ENCODE assay signal across 21 cellular contexts in the genomic region with DNA sequence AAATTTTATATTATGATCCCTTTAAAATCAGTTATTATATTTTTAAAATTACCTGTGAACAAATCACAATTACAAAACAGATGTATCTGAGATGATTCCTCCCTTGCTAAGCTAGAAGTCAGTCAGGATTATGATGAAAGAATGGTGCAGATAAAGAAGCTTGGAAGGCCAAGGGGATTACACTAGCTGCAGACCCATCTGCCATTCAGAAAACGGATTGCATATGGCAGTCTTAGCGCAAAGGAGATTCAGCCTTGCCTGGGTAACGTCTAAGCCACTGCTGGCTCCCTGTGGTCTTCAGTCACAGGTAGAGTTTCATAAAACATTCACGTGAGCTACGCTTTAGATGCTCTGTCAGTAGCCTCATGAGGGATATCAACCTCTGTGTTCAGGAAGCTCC.
A peak's percentile ranks its signal among the peaks of the same experiment; 100 is the strongest.
DNase-seq lines count a peak whose midpoint lies in the region; ATAC-seq, FAIRE-seq and TF ChIP-seq lines count a peak whose summit lies in the region.
"Had no signal": no experiment of that assay in that cellular context is flagged by ENCODE, and none has a peak within 500 bp of the region (broad histone marks: within the 10 kb centered on the region; RNA-seq: fewer than 3 reads in every experiment).

No MANE protein-coding gene starts in this region.

- H2BK120ac ChIP-seq in neuronal stem cell (ENCODE audit: low read depth, low read length), result no peak overlapping the region

- peak overlapping the region; percentile 95 for H4K8ac ChIP-seq in neuronal stem cell (ENCODE audit: low read depth, low read length)

- no peak overlapping the region for H3K23ac ChIP-seq in neuronal stem cell (ENCODE audit: low read depth, low read length, poor library complexity)

- no peak overlapping the region for H3K4ac ChIP-seq in neuronal stem cell (ENCODE audit: low read length)

- peaks cover 4 to 6% of the 10 kb centered on the region in 2 donors for H3K4me1 ChIP-seq in neuronal stem cell (ENCODE audit: control insufficient read depth in 2 of 2, insufficient read depth in 1 of 2, low read depth in 1 of 2, low read length in 2 of 2)
- H3K4me1 ChIP-seq: A549; BE2C; BLaER1 treated with 17β-estradiol and CSF1 and Interleukin-3, amounts not matched to agents 10 nM and 100 nM had no signal

- no peak for TF ChIP-seq CTCF in D721Med (IDR thresholded peaks at IDR 0.05; ENCODE audit: insufficient read depth, missing control alignments)

- H3K4me3 ChIP-seq in neuronal stem cell (ENCODE audit: low read length in 2 of 2), result no peak overlapping the region
- H3K4me3 ChIP-seq: A549; BLaER1 treated with 17β-estradiol and CSF1 and Interleukin-3, amounts not matched to agents 10 nM and 100 nM had no signal

- no peak overlapping the region for H3K18ac ChIP-seq in neuronal stem cell (ENCODE audit: low read length)

- H3K14ac ChIP-seq in neuronal stem cell (ENCODE audit: low read length), result no peak overlapping the region

- intact Hi-C loops in left cardiac atrium (cut with DNase I), result no loop called here

- DNase-seq in D721Med (ENCODE audit: insufficient read length, low spot score) (peak; percentile 56), NCI-H82 (lab: John Stamatoyannopoulos, UW) (peak; percentile 96), neuronal stem cell (ENCODE audit: low spot score) (no peak), left cardiac atrium (no peak)
- DNase-seq: 8988T; ACHN; AML-193; BE2C; CD4-positive, alpha-beta T cell; CD8-positive, alpha-beta memory T cell; DMS153; DND-41; GOT3; HCEC 1CT had no signal

- no peaks in the 10 kb centered on the region for H3K9me3 ChIP-seq in neuronal stem cell (replicated peaks in 1 of 2; ENCODE audit: control insufficient read depth in 2 of 2, insufficient read depth in 1 of 2, low read depth in 1 of 2, low read length in 2 of 2)
- H3K9me3 ChIP-seq: A549; BE2C; BLaER1 treated with 17β-estradiol and CSF1 and Interleukin-3, amounts not matched to agents 10 nM and 100 nM had no signal

- H3K27ac ChIP-seq in neuronal stem cell (replicated peaks; ENCODE audit: low read length), result no peak overlapping the region
- H3K27ac ChIP-seq: A549; BLaER1 treated with 17β-estradiol and CSF1 and Interleukin-3, amounts not matched to agents 10 nM and 100 nM had no signal

- H3K36me3 ChIP-seq in neuronal stem cell (replicated peaks in 1 of 2; ENCODE audit: control insufficient read depth in 2 of 2, insufficient read depth in 2 of 2, low read length in 2 of 2), result no peaks in the 10 kb centered on the region
- H3K36me3 ChIP-seq: BE2C; BLaER1 treated with 17β-estradiol and CSF1 and Interleukin-3, amounts not matched to agents 10 nM and 100 nM had no signal

- no peak overlapping the region for H3K9ac ChIP-seq in neuronal stem cell (ENCODE audit: low read depth, low read length, poor library complexity)
- H3K9ac ChIP-seq: BLaER1 treated with 17β-estradiol and CSF1 and Interleukin-3, amounts not matched to agents 10 nM and 100 nM had no signal

- H2BK5ac ChIP-seq in neuronal stem cell (ENCODE audit: low read length), result no peak overlapping the region

- H2AFZ ChIP-seq in neuronal stem cell (ENCODE audit: low read length), result no peak overlapping the region

- H3K79me1 ChIP-seq in neuronal stem cell (ENCODE audit: low read depth, low read length), result no peaks in the 10 kb centered on the region

- H4K91ac ChIP-seq in neuronal stem cell (ENCODE audit: low read depth, low read length, poor library complexity), result no peak overlapping the region

- H2BK15ac ChIP-seq in neuronal stem cell (ENCODE audit: low read length), result no peak overlapping the region

- H3K4me2 ChIP-seq in neuronal stem cell (ENCODE audit: insufficient read depth, low read length, poor library complexity, severe bottlenecking), result no peak overlapping the region
- H3K4me2 ChIP-seq: A549; BLaER1 treated with 17β-estradiol and CSF1 and Interleukin-3, amounts not matched to agents 10 nM and 100 nM had no signal

- ATAC-seq in HG02970 (IDR thresholded peaks at IDR 0.05; ENCODE audit: low FRiP score, unreplicated experiment) (no peak), left cardiac atrium (no peak), HG02642 (IDR thresholded peaks at IDR 0.05; ENCODE audit: poor library complexity, unreplicated experiment) (no peak)
- ATAC-seq: A549 had no signal

- H2AK5ac ChIP-seq in neuronal stem cell (ENCODE audit: low read depth, low read length), result no peak overlapping the region

- no peaks in the 10 kb centered on the region for H3K27me3 ChIP-seq in neuronal stem cell (ENCODE audit: control insufficient read depth in 3 of 3, insufficient read depth in 3 of 3, low read depth in 1 of 3, low read length in 3 of 3)
- H3K27me3 ChIP-seq: BE2C; BLaER1 treated with 17β-estradiol and CSF1 and Interleukin-3, amounts not matched to agents 10 nM and 100 nM had no signal

- WGBS in neuronal stem cell (ENCODE audit: extremely low coverage in 2 of 2, insufficient read length in 2 of 2, insufficient replicate concordance in 1 of 2), 2 donors, result no CpG with 5 or more reads among the region's 5 CpGs

- peak; percentile 98 for FAIRE-seq in D721Med (lab: Jason Lieb, UNC)
- FAIRE-seq: A549, G401.6, GM12892, H54 had no signal

- no peak overlapping the region for H2BK12ac ChIP-seq in neuronal stem cell (ENCODE audit: low read length)

Comparison
In these comparisons a context has a peak if more than half of its experiments do, and no peak if none do; other contexts are left out.
1. DNase-seq: peak in D721Med (single experiment) and NCI-H82 (single experiment); none in neuronal stem cell (single experiment) and left cardiac atrium (single experiment).